1 cellular context compared by ENCODE assay signal in the genomic region with DNA sequence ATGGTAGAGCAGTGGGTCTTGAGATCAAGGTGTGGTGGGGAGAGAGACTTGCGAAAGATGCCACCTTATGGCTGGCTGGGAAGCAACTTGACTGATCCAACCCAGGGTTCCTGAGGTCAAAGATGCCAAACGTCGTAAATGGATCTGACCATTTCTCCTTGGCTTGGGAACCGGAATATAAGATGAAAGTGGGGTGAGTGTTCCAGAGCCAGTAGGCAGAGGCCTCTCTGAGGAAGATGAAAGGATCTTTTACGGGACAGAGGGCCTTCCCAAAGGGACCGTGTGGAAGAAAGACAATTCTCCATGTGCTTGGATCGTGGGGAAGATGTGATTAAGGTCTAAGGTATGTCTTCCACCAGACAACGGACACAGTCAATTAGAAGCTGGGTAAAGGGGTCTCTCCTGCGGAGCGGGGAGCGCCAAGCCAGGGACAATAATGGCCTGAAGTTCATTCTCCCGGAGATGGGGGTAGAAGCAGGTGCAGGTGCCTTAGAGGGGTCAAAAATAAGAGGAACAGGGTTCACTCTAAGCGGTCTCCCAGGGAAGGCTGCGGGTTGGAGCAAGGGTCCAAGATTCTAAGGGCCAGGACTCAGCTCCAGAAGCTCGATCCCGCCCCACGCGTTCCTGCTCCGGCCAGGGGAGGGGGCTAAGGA.
TF ChIP-seq lines count a peak whose summit lies in the region.

No MANE protein-coding gene starts in this region.

TF ChIP-seq in liver, 16 proteins besides CTCF, POLR2A, EP300 and RAD21 (continued from another document):
- TF ChIP-seq, protein P1, sequence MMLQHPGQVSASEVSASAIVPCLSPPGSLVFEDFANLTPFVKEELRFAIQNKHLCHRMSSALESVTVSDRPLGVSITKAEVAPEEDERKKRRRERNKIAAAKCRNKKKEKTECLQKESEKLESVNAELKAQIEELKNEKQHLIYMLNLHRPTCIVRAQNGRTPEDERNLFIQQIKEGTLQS (IDR thresholded peaks at IDR 0.05): no peak
- TF ChIP-seq FOXA1 (IDR thresholded peaks at IDR 0.05): no peak
